Comparison of ENCODE assay signal across 8 cellular contexts in genomic region chr17:78137392-78138203, GRCh38. TPM values are rescaled to one million over a fixed set of nuclear protein-coding genes. Genes with fewer than 3 reads are reported as not detected.
DNase-seq lines count a peak whose midpoint lies in the region; ATAC-seq and TF ChIP-seq lines count a peak whose summit lies in the region.

No MANE protein-coding gene starts in this region.

- peak; percentile 5 for ATAC-seq in activated B cell treated with CpG ODN at 0.5 μM for 24 hours (ENCODE audit: low read depth)
- ATAC-seq in HG02610 (IDR thresholded peaks at IDR 0.05; ENCODE audit: unreplicated experiment): no peak
- no peak for ATAC-seq in HG03354 (IDR thresholded peaks at IDR 0.05; ENCODE audit: poor library complexity, severe bottlenecking, unreplicated experiment)

- CTCF ChIA-PET in A673 (lab: Charles Lee): no interaction called here
- CTCF ChIA-PET in activated B cell treated with CpG ODN at 0.5 μM for 24 hours (lab: Charles Lee): interaction anchor here (0.6 to 15.7 kb wide), 8 partner anchors 10 to 38 kb away, joined by 3 to 220 read pairs (median 8); partner anchors contain the start of gene TMC6

- peak overlapping the region; percentile 50 for H3K4me3 Mint-ChIP-seq in activated B cell treated with CpG ODN at 0.5 μM for 24 hours
- no peak overlapping the region for H3K4me3 Mint-ChIP-seq in glutamatergic neuron (ENCODE audit: unreplicated experiment)

- no peaks in the 10 kb centered on the region for H3K27me3 Mint-ChIP-seq in activated B cell treated with CpG ODN at 0.5 μM for 24 hours
- H3K27me3 Mint-ChIP-seq in glutamatergic neuron (ENCODE audit: unreplicated experiment): peaks cover 18% of the 10 kb centered on the region

- TF ChIP-seq CTCF in A673 (conservative IDR thresholded peaks at IDR 0.05; ENCODE audit: low read depth, low read length) (peak; percentile 68), activated B cell treated with CpG ODN at 0.5 μM for 24 hours (IDR thresholded peaks at IDR 0.05) (no peak), glutamatergic neuron (IDR thresholded peaks at IDR 0.05; ENCODE audit: partially characterized antibody, unreplicated experiment) (peak; percentile 54), sigmoid colon (IDR thresholded peaks at IDR 0.05) (no peak)

- POLR2A ChIA-PET in A673 (lab: Charles Lee; ENCODE audit: low non-redundant PET): no interaction called here
- POLR2A ChIA-PET in activated B cell treated with CpG ODN at 0.5 μM for 24 hours (lab: Charles Lee): interaction anchor here (1.2 to 48.2 kb wide), 4 partner anchors 4 to 36 kb away, joined by 3 to 2404 read pairs (median 1040); partner anchors contain the start of genes AFMID, C17orf99, SYNGR2 and TK1

- no peak overlapping the region for H3K4me3 ChIP-seq in A673 (ENCODE audit: low read depth, low read length, poor library complexity, severe bottlenecking)
- H3K4me3 ChIP-seq in H7 (ENCODE audit: insufficient read depth, low read depth, low read length): no peak overlapping the region
- no peak overlapping the region for H3K4me3 ChIP-seq in sigmoid colon

- BruUV-seq in A673 (replicated peaks; lab: Mats Ljungman, UMichigan): no TSS peak

- H3K27ac Mint-ChIP-seq in activated B cell treated with CpG ODN at 0.5 μM for 24 hours (peak overlapping the region; percentile 89), glutamatergic neuron (ENCODE audit: unreplicated experiment) (no peak overlapping the region)

- TF ChIP-seq POLR2A in sigmoid colon (IDR thresholded peaks at IDR 0.05): no peak

- H3K9me3 Mint-ChIP-seq in activated B cell treated with CpG ODN at 0.5 μM for 24 hours (no peaks in the 10 kb centered on the region), glutamatergic neuron (ENCODE audit: unreplicated experiment) (no peaks in the 10 kb centered on the region)

- no peaks in the 10 kb centered on the region for H3K27me3 ChIP-seq in A673 (replicated peaks; ENCODE audit: insufficient read depth, low read depth, low read length, poor library complexity)
- peaks cover 10% of the 10 kb centered on the region for H3K27me3 ChIP-seq in H7 (ENCODE audit: control insufficient read depth, insufficient read depth, low read length)
- H3K27me3 ChIP-seq in sigmoid colon: peaks cover 0 to 36% (median 23%) of the 10 kb centered on the region in 3 donors

- DNase-seq in A673 (ENCODE audit: low spot score) (no peak), H7 (peak; percentile 83), activated B cell treated with CpG ODN at 0.5 μM for 24 hours (no peak), glutamatergic neuron (no peak), middle frontal gyrus (ENCODE audit: extremely low spot score, low spot score) (no peak), sigmoid colon (no peak)

- 52 to 60% methylated on average over 26 of the region's 26 CpGs for WGBS in sigmoid colon, 2 donors

- intact Hi-C loops in A673 (cut with micrococcal nuclease; ENCODE audit: unreplicated experiment) (no loop called here), activated B cell treated with CpG ODN at 0.5 μM for 24 hours (cut with micrococcal nuclease) (no loop called here), sigmoid colon (cut with DNase I) (no loop called here)

- H3K4me1 ChIP-seq in A673 (ENCODE audit: insufficient read depth, low read length, poor library complexity, severe bottlenecking) (peaks cover 9% of the 10 kb centered on the region), sigmoid colon (peaks cover 0 to 13% (median 9%) of the 10 kb centered on the region in 4 donors)

- no peaks in the 10 kb centered on the region for H3K9me3 ChIP-seq in A673 (ENCODE audit: low read depth, low read length, poor library complexity, severe bottlenecking)
- H3K9me3 ChIP-seq in sigmoid colon: no peaks in the 10 kb centered on the region

- H3K36me3 Mint-ChIP-seq in activated B cell treated with CpG ODN at 0.5 μM for 24 hours (ENCODE audit: low read depth) (peaks cover 61% of the 10 kb centered on the region), glutamatergic neuron (ENCODE audit: unreplicated experiment) (peaks cover 4% of the 10 kb centered on the region)

- no peak for TF ChIP-seq EP300 in sigmoid colon (IDR thresholded peaks at IDR 0.05)

- peaks cover 90% of the 10 kb centered on the region for H3K4me1 Mint-ChIP-seq in activated B cell treated with CpG ODN at 0.5 μM for 24 hours
- no peaks in the 10 kb centered on the region for H3K4me1 Mint-ChIP-seq in glutamatergic neuron (ENCODE audit: low read depth, unreplicated experiment)

- H3K27ac ChIP-seq in A673 (ENCODE audit: low read depth, low read length, poor library complexity, severe bottlenecking): no peak overlapping the region
- H3K27ac ChIP-seq in sigmoid colon: no peak overlapping the region

- H3K36me3 ChIP-seq in A673 (ENCODE audit: insufficient read depth, low read length, poor library complexity, severe bottlenecking): no peaks in the 10 kb centered on the region
- H3K36me3 ChIP-seq in H7 (replicated peaks; ENCODE audit: control insufficient read depth, insufficient read depth, low read length): no peaks in the 10 kb centered on the region
- no peaks in the 10 kb centered on the region for H3K36me3 ChIP-seq in sigmoid colon

RNA-seq across cellular contexts. Expression of gene TMC8, which starts 7.0 kb away (rescaled TPM):
- 0.32 and 1.0 TPM in 2 replicates for total RNA-seq in A673 (2021)
- 0.67 and 3.3 TPM in 2 replicates for total RNA-seq in H7 (2014; rRNA removed; shearing (Covaris generic))
- total RNA-seq in activated B cell treated with CpG ODN at 0.5 μM for 24 hours: 166 and 181 TPM in 2 replicates
- not detected for total RNA-seq in glutamatergic neuron (ENCODE audit: unreplicated experiment)
- total RNA-seq in sigmoid colon: 10 to 100 TPM in 1 of 4 donors, 1 to 10 TPM in 3; 2.8 to 13.2 (median 3.9) TPM
- polyA plus RNA-seq in sigmoid colon: 10 to 100 TPM in 1 of 3 donors, 1 to 10 TPM in 2; 1.8 to 51.7 (median 2.1) TPM

RNA-seq across cellular contexts. Expression of gene C17orf99, which starts 8.6 kb away (rescaled TPM):
- total RNA-seq in A673 (2021) (not detected in 2 replicates), activated B cell treated with CpG ODN at 0.5 μM for 24 hours (5.2 and 7.1 TPM in 2 replicates), glutamatergic neuron (ENCODE audit: unreplicated experiment) (not detected), sigmoid colon (not detected)
- total RNA-seq in H7 (2014; rRNA removed; shearing (Covaris generic)): not detected in 2 replicates
- under 1 TPM in 1 of 3 donors, not detected in 2; 0.73 TPM for polyA plus RNA-seq in sigmoid colon

RNA-seq across cellular contexts. Expression of gene TMC6, which starts 9.0 kb away (rescaled TPM):
- 21.2 and 22.9 TPM in 2 replicates for total RNA-seq in A673 (2021)
- 77.1 and 82.2 TPM in 2 replicates for total RNA-seq in H7 (2014; rRNA removed; shearing (Covaris generic))
- 746 and 896 TPM in 2 replicates for total RNA-seq in activated B cell treated with CpG ODN at 0.5 μM for 24 hours
- total RNA-seq in glutamatergic neuron (ENCODE audit: unreplicated experiment): 1.1 TPM
- 10 to 100 TPM in 2 of 4 donors, 1 to 10 TPM in 2; 5.3 to 13.9 (median 8.9) TPM for total RNA-seq in sigmoid colon
- 100 to 1,000 TPM in 1 of 3 donors, 10 to 100 TPM in 1, 1 to 10 TPM in 1; 9.0 to 145 (median 10.8) TPM for polyA plus RNA-seq in sigmoid colon

RNA-seq across cellular contexts. Expression of gene SYNGR2, which starts 30.8 kb away (rescaled TPM):
- 55.3 and 59.7 TPM in 2 replicates for total RNA-seq in A673 (2021)
- total RNA-seq in H7 (2014; rRNA removed; shearing (Covaris generic)): 24.4 and 24.5 TPM in 2 replicates
- total RNA-seq in activated B cell treated with CpG ODN at 0.5 μM for 24 hours: 636 and 647 TPM in 2 replicates
- total RNA-seq in glutamatergic neuron (ENCODE audit: unreplicated experiment): 3.2 TPM
- 10 to 100 TPM; 14.7 to 23.5 (median 18.6) TPM for total RNA-seq in sigmoid colon
- polyA plus RNA-seq in sigmoid colon: 100 to 1,000 TPM in 1 of 3 donors, 10 to 100 TPM in 2; 37.2 to 280 (median 45.8) TPM

RNA-seq across cellular contexts. Expression of gene TK1, which starts 49.3 kb away (rescaled TPM):
- total RNA-seq in A673 (2021): 133 and 136 TPM in 2 replicates
- total RNA-seq in H7 (2014; rRNA removed; shearing (Covaris generic)): 48.4 and 56.5 TPM in 2 replicates
- 3.8 TPM in 2 replicates for total RNA-seq in activated B cell treated with CpG ODN at 0.5 μM for 24 hours
- total RNA-seq in glutamatergic neuron (ENCODE audit: unreplicated experiment): 2.5 TPM
- 1 to 10 TPM in 3 of 4 donors, under 1 TPM in 1; 0.83 to 6.9 (median 3.8) TPM for total RNA-seq in sigmoid colon
- polyA plus RNA-seq in sigmoid colon: 10 to 100 TPM; 10.2 to 74.6 (median 44.2) TPM

Comparison
In these comparisons a context has a peak if more than half of its experiments do, and no peak if none do; other contexts are left out.
1. CTCF ChIP-seq: peak in A673 (single experiment) and glutamatergic neuron (single experiment); none in activated B cell treated with CpG ODN at 0.5 μM for 24 hours (single experiment) and sigmoid colon (0 of 4).
2. RNA of gene TMC8, which starts 7.0 kb away (total RNA-seq): 166 to 181 TPM in activated B cell treated with CpG ODN at 0.5 μM for 24 hours; 2.8 to 13.2 TPM in sigmoid colon, 0.67 to 3.3 TPM in H7, 0.32 to 1.0 TPM in A673 and not detected in glutamatergic neuron (single experiment); every median in the first group is over 10 times any median in the second.